In genomic region chr7:129394101-129394500, GRCh38 we compare ENCODE assay signal across 17 cellular contexts.
"Had no signal": no experiment of that assay in that cellular context is flagged by ENCODE, and none has a peak within 500 bp of the region (broad histone marks: within the 10 kb centered on the region; RNA-seq: fewer than 3 reads in every experiment).

No MANE protein-coding gene starts in this region.

- H3K27me3 ChIP-seq: upper lobe of left lung had no signal

- DNase-seq: activated CD4-positive, alpha-beta T cell treated with anti-CD3 and anti-CD28 coated beads for 1 hour; activated CD4-positive, alpha-beta T cell treated with anti-CD3 and anti-CD28 coated beads, Interleukin-2, amount 50 U/mL, for 1 hour; activated CD8-positive, alpha-beta T cell treated with anti-CD3 and anti-CD28 coated beads, Interleukin-2, amount 10 ng/mL, durations not matched to agents 7 days and 5 days; activated gamma-delta T cell treated with Interleukin-2 at 50 U/mL for 16 hours; aorta; central memory CD4-positive, alpha-beta T cell; dermis blood vessel endothelial cell; effector memory CD4-positive, alpha-beta T cell; foreskin melanocyte; hippocampal formation; mesenchymal stem cell; naive B cell; stimulated activated CD4-positive, alpha-beta T cell treated with anti-CD3 and anti-CD28 coated beads, Interleukin-4, amount 100 ng/mL, for 24 hours; stimulated activated naive CD8-positive, alpha-beta T cell treated with anti-CD3 and anti-CD28 coated beads, Interleukin-15, Interleukin-2, amounts not matched to agents 100 U/mL and 50 U/mL, for 24 hours; T-helper 1 cell; upper lobe of left lung had no signal

- ATAC-seq: activated CD8-positive, alpha-beta T cell treated with anti-CD3 and anti-CD28 coated beads, Interleukin-2, amount 10 ng/mL, durations not matched to agents 7 days and 5 days; esophagus mucosa; stimulated activated naive CD8-positive, alpha-beta T cell treated with anti-CD3 and anti-CD28 coated beads, Interleukin-15, Interleukin-2, amounts not matched to agents 100 U/mL and 50 U/mL, for 24 hours had no signal

- H3K4me3 ChIP-seq: upper lobe of left lung had no signal
